ENCODE assay signal across 33 cellular contexts in the genomic region with DNA sequence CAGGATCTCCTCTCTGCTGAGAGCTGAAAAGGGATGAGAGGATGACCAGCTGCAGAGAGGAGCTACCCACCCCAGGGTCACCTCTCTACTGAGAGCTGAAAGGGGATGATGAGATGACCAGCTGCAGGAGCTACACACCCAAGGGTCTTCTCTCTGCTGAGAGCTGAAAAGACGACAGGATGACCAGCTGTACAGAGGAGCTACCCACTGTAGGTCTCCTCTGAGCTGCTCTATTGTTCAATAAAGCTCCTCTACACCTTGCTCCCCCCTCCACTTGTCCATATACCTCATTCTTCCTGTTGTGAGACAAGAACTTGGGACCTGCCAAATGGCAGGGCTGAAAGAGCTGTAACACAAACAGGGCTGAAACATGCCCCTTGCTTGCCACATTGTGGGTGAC.
"Had no signal": no experiment of that assay in that cellular context is flagged by ENCODE, and none has a peak within 500 bp of the region (broad histone marks: within the 10 kb centered on the region; RNA-seq: fewer than 3 reads in every experiment).

No MANE protein-coding gene starts in this region.

- FAIRE-seq: astrocyte, bronchial epithelial cell, TTC549 had no signal

- H3K27me3 ChIP-seq: adrenal gland, body of pancreas, brain microvascular endothelial cell, cardiac muscle cell had no signal

- H3K27ac ChIP-seq: adrenal gland, brain microvascular endothelial cell, cardiac muscle cell, WERI-Rb-1 had no signal

- H3K9me3 ChIP-seq: adrenal gland had no signal

- H3K4me1 ChIP-seq: adrenal gland had no signal

- H3K36me3 ChIP-seq: adrenal gland, brain microvascular endothelial cell, cardiac muscle cell, WERI-Rb-1 had no signal

- DNase-seq: activated CD4-positive, alpha-beta memory T cell treated with anti-CD3 and anti-CD28 coated beads, Interleukin-2, amount 10 ng/mL, durations not matched to agents 7 days and 5 days; activated CD4-positive, alpha-beta T cell treated with anti-CD3 and anti-CD28 coated beads for 1 hour; activated CD4-positive, alpha-beta T cell treated with anti-CD3 and anti-CD28 coated beads for 36 hours; activated CD4-positive, alpha-beta T cell treated with anti-CD3 and anti-CD28 coated beads for 48 hours; activated CD4-positive, alpha-beta T cell treated with anti-CD3 and anti-CD28 coated beads, Interleukin-2, amount 10 ng/mL, durations not matched to agents 7 days and 5 days; activated CD4-positive, alpha-beta T cell treated with anti-CD3 and anti-CD28 coated beads, Interleukin-2, amount 50 U/mL, for 48 hours; activated CD4-positive, CD25-positive, alpha-beta regulatory T cell; activated CD8-positive, alpha-beta memory T cell treated with anti-CD3 and anti-CD28 coated beads for 24 hours; activated CD8-positive, alpha-beta memory T cell treated with anti-CD3 and anti-CD28 coated beads, Interleukin-2, amount 10 ng/mL, durations not matched to agents 7 days and 5 days; activated CD8-positive, alpha-beta memory T cell treated with anti-CD3 and anti-CD28 coated beads, Interleukin-2, amount 50 U/mL, for 48 hours; activated CD8-positive, alpha-beta T cell treated with anti-CD3 and anti-CD28 coated beads, Interleukin-2, amount 10 ng/mL, durations not matched to agents 7 days and 5 days; activated effector memory CD4-positive, alpha-beta T cell treated with Interleukin-2 at 50 U/mL for 16 hours; activated gamma-delta T cell; activated naive CD4-positive, alpha-beta T cell treated with anti-CD3 and anti-CD28 coated beads for 36 hours; activated naive CD4-positive, alpha-beta T cell treated with anti-CD3 and anti-CD28 coated beads, Interleukin-2, amount 50 U/mL, for 16 hours; activated naive CD8-positive, alpha-beta T cell treated with anti-CD3 and anti-CD28 coated beads for 36 hours; activated T-cell treated with anti-CD3 and anti-CD28 coated beads, Interleukin-2, amount 50 U/mL, for 24 hours; activated T-cell treated with anti-CD3 and anti-CD28 coated beads, Interleukin-2, amount 50 U/mL, for 48 hours; adrenal gland; amniotic stem cell; aorta; body of pancreas; brain microvascular endothelial cell; caudate nucleus; cerebellar nuclear complex; T-helper 1 cell; T-helper 2 cell; T-helper 9 cell; WERI-Rb-1 had no signal

- H3K4me3 ChIP-seq: adrenal gland, body of pancreas, cardiac muscle cell had no signal
